In the genomic region with DNA sequence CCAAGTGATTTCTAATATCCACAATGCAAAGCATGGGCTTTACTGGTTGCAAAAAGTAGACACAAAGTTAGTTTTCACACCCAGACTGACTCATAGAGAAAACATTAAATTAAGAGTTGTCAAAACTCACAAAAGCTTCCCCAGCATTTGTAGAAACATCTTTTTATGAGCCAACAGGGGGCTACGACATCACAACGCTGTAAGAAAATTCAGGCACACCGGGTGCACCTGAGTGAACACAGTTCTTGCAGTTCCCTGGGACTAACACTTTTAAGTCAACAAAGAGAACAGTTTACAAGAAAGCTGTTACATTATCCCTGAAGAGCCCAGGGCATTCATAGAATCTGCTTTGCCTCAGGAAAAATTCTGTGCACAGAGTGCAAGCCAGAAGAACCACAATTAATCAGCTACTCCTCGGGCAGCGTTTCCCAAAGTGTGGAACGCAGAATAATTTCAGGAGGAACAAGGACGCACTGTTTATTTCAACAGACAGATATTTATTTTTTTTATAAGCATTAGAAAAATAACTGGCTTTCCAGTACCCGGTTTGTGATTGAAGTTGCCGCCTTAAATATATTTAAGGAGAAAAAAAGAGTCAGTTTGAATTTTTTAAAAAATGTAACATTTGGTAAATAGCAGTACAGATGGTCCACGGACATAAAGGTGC, we compare ENCODE assay signal across 8 cellular contexts.
DNase-seq lines count a peak whose midpoint lies in the region; ATAC-seq and TF ChIP-seq lines count a peak whose summit lies in the region.

No MANE protein-coding gene starts in this region.

- no peak for TF ChIP-seq CTCF in coronary artery (IDR thresholded peaks at IDR 0.05)

- H3K4me3 ChIP-seq in coronary artery (peak overlapping the region; percentile 80), muscle layer of colon (ENCODE audit: low read depth in 1 of 2, low read length in 2 of 2) (peak overlapping the region; percentile 52 to 77)

- H3K4me1 ChIP-seq in muscle layer of colon (ENCODE audit: insufficient read depth, low read length) = peaks cover 48% of the 10 kb centered on the region

- peak overlapping the region; percentile 95 to 97 for H3K27ac ChIP-seq in coronary artery
- peak overlapping the region; percentile 89 for H3K27ac ChIP-seq in muscle layer of colon (ENCODE audit: low read depth, low read length)

- peak overlapping the region; percentile 29 for H3K9ac ChIP-seq in muscle layer of colon (ENCODE audit: low read length)

- no peaks in the 10 kb centered on the region for H3K36me3 ChIP-seq in muscle layer of colon (ENCODE audit: insufficient read depth, low read length)

- no peaks in the 10 kb centered on the region for H3K9me3 ChIP-seq in muscle layer of colon (ENCODE audit: low read length)

- no peaks in the 10 kb centered on the region for H3K27me3 ChIP-seq in muscle layer of colon (ENCODE audit: control insufficient read depth in 1 of 2, insufficient read depth in 2 of 2, low read length in 2 of 2)

- DNase-seq in NCI-H1105 treated with DMSO at 0.1 percent for 48 hours (lab: John Stamatoyannopoulos, UW) = peak; percentile 40
- no peak for DNase-seq in NCI-H1105 (lab: John Stamatoyannopoulos, UW)
- peak; percentile 8 for DNase-seq in NCI-H526 treated with DMSO at 0.1 percent for 48 hours (lab: John Stamatoyannopoulos, UW)
- no peak for DNase-seq in coronary artery (ENCODE audit: low spot score)
- DNase-seq in HPDE6-E6E7 (ENCODE audit: extremely low spot score) = no peak
- no peak for DNase-seq in activated effector memory CD4-positive, alpha-beta T cell treated with anti-CD3 and anti-CD28 coated beads, Interleukin-2, amount 50 U/mL, for 16 hours

- ATAC-seq in HG03521 (IDR thresholded peaks at IDR 0.05; ENCODE audit: unreplicated experiment) = no peak

Comparison
In these comparisons a context has a peak if more than half of its experiments do, and no peak if none do; other contexts are left out.
1. DNase-seq: peak in NCI-H1105 treated with DMSO at 0.1 percent for 48 hours (single experiment) and NCI-H526 treated with DMSO at 0.1 percent for 48 hours (single experiment); none in NCI-H1105 (single experiment), coronary artery (single experiment), HPDE6-E6E7 (single experiment) and activated effector memory CD4-positive, alpha-beta T cell treated with anti-CD3 and anti-CD28 coated beads, Interleukin-2, amount 50 U/mL, for 16 hours (single experiment).